In genomic region chr6:155980680-155981079, GRCh38 we compare ENCODE assay signal across 20 cellular contexts.
"Had no signal": no experiment of that assay in that cellular context is flagged by ENCODE, and none has a peak within 500 bp of the region (broad histone marks: within the 10 kb centered on the region; RNA-seq: fewer than 3 reads in every experiment).

No MANE protein-coding gene starts in this region.

- H3K9me3 ChIP-seq: lower lobe of right lung, pancreas, right lobe of liver, thyroid gland had no signal

- H3K27ac Mint-ChIP-seq: natural killer cell; progenitor cell of endocrine pancreas; stimulated activated naive CD8-positive, alpha-beta T cell treated with anti-CD3 and anti-CD28 coated beads, Interleukin-15, amount 100 ng/mL, for 72 hours had no signal

- H3K27ac ChIP-seq: lower lobe of right lung, pancreas, right lobe of liver, thyroid gland had no signal

- H3K36me3 ChIP-seq: lower lobe of right lung, pancreas, right lobe of liver, thyroid gland had no signal

- H3K27me3 ChIP-seq: pancreas, right lobe of liver, thyroid gland had no signal

- H3K36me3 Mint-ChIP-seq: natural killer cell had no signal

- H3K4me1 ChIP-seq: pancreas, right lobe of liver had no signal

- H3K4me3 Mint-ChIP-seq: natural killer cell; stimulated activated naive CD8-positive, alpha-beta T cell treated with anti-CD3 and anti-CD28 coated beads, Interleukin-15, amount 100 ng/mL, for 72 hours had no signal

- H3K4me1 Mint-ChIP-seq: natural killer cell; stimulated activated naive CD8-positive, alpha-beta T cell treated with anti-CD3 and anti-CD28 coated beads, Interleukin-15, amount 100 ng/mL, for 72 hours had no signal

- DNase-seq: cerebellar nuclear complex; dorsolateral prefrontal cortex; effector CD4-positive, alpha-beta T cell; left cardiac atrium; left ventricle myocardium superior; lower lobe of right lung; natural killer cell; occipital lobe; pancreas; right lobe of liver; stimulated activated CD4-positive, alpha-beta T cell treated with anti-CD3 and anti-CD28 coated beads, Interleukin-12 subunit alpha, Interleukin-12 subunit beta, amount 100 ng/mL, for 4 hours; stimulated activated CD4-positive, alpha-beta T cell treated with anti-CD3 and anti-CD28 coated beads, Interleukin-1b, Interleukin-23, amount 100 ng/mL, for 48 hours; stimulated activated CD4-positive, alpha-beta T cell treated with anti-CD3 and anti-CD28 coated beads, Interleukin-4, amount 100 ng/mL, for 1 hour; stimulated activated CD8-positive, alpha-beta memory T cell treated with anti-CD3 and anti-CD28 coated beads, Interleukin-4, amount 100 ng/mL, for 48 hours; stimulated activated naive CD4-positive, alpha-beta T cell; stimulated activated naive CD8-positive, alpha-beta T cell treated with anti-CD3 and anti-CD28 coated beads, Interleukin-15, amount 100 ng/mL, for 72 hours; thyroid gland; trophoblast cell had no signal

- H3K27me3 Mint-ChIP-seq: stimulated activated naive CD8-positive, alpha-beta T cell treated with anti-CD3 and anti-CD28 coated beads, Interleukin-15, amount 100 ng/mL, for 72 hours had no signal

- H3K9me3 Mint-ChIP-seq: natural killer cell; stimulated activated naive CD8-positive, alpha-beta T cell treated with anti-CD3 and anti-CD28 coated beads, Interleukin-15, amount 100 ng/mL, for 72 hours had no signal

- ATAC-seq: left cardiac atrium; left ventricle myocardium superior; lower lobe of right lung; natural killer cell; right lobe of liver; stimulated activated naive CD8-positive, alpha-beta T cell treated with anti-CD3 and anti-CD28 coated beads, Interleukin-15, amount 100 ng/mL, for 72 hours had no signal

- H3K4me3 ChIP-seq: dorsolateral prefrontal cortex, lower lobe of right lung, pancreas, right lobe of liver, smooth muscle cell, thyroid gland had no signal
